8 cellular contexts compared by ENCODE assay signal in the genomic region with DNA sequence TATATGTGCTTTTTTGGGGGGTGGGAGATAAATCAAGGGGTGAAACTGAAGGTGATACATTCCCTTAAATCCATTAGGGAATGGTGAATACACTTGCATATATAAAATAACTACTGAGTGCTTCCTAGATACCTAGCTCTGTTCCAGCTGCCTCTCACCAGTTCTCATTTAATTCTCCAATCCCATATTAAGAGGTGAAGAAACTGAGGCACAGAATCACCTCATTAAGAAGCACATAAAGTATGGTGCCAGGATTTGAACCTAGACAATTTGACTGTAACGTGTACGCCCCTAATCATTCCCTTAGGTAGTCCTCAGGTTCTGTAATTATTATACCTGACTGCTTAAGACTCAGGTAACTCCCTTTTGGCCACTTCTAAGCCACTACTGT. TPM values are rescaled to one million over a fixed set of nuclear protein-coding genes. Genes with fewer than 3 reads are reported as not detected.
DNase-seq lines count a peak whose midpoint lies in the region; ATAC-seq and TF ChIP-seq lines count a peak whose summit lies in the region.

No MANE protein-coding gene starts in this region.

- 15% methylated on average over 2 of the region's 2 CpGs for WGBS in suprapubic skin

- peaks cover 34% of the 10 kb centered on the region for H3K4me1 Mint-ChIP-seq in activated CD4-positive, alpha-beta T cell treated with anti-CD3 and anti-CD28 coated beads, Interleukin-2, amount 10 ng/mL, durations not matched to agents 24 days and 14 days
- peaks cover 24% of the 10 kb centered on the region for H3K4me1 Mint-ChIP-seq in activated naive CD8-positive, alpha-beta T cell treated with anti-CD3 and anti-CD28 coated beads, Interleukin-2, amount 10 ng/mL, durations not matched to agents 7 days and 5 days

- no peak for TF ChIP-seq POLR2A in suprapubic skin (IDR thresholded peaks at IDR 0.05)

- H3K9me3 ChIP-seq in suprapubic skin = no peaks in the 10 kb centered on the region

- H3K9me3 Mint-ChIP-seq in activated CD4-positive, alpha-beta T cell treated with anti-CD3 and anti-CD28 coated beads, Interleukin-2, amount 10 ng/mL, durations not matched to agents 24 days and 14 days = no peaks in the 10 kb centered on the region
- H3K9me3 Mint-ChIP-seq in activated naive CD8-positive, alpha-beta T cell treated with anti-CD3 and anti-CD28 coated beads, Interleukin-2, amount 10 ng/mL, durations not matched to agents 7 days and 5 days = no peaks in the 10 kb centered on the region

- POLR2A ChIA-PET in activated naive CD8-positive, alpha-beta T cell treated with anti-CD3 and anti-CD28 coated beads, Interleukin-2, amount 10 ng/mL, durations not matched to agents 7 days and 5 days (lab: Charles Lee) = interaction anchor here (0.7 to 3.5 kb wide), 9 partner anchors 11 to 219 kb away, joined by 3 to 28 read pairs (median 11); a partner anchor contains a TSS

- peak overlapping the region; percentile 77 for H3K4me3 ChIP-seq in suprapubic skin

- H3K27me3 ChIP-seq in layer of hippocampus (ENCODE audit: control insufficient read depth, insufficient read depth, low read length) (no peaks in the 10 kb centered on the region), suprapubic skin (no peaks in the 10 kb centered on the region)

- no peak for TF ChIP-seq EP300 in suprapubic skin (IDR thresholded peaks at IDR 0.05)

- ATAC-seq in activated naive CD8-positive, alpha-beta T cell treated with anti-CD3 and anti-CD28 coated beads, Interleukin-2, amount 10 ng/mL, durations not matched to agents 7 days and 5 days (ENCODE audit: low read depth) = no peak

- H3K36me3 ChIP-seq in suprapubic skin = no peaks in the 10 kb centered on the region

- peak overlapping the region; percentile 93 for H3K4me3 Mint-ChIP-seq in activated CD4-positive, alpha-beta T cell treated with anti-CD3 and anti-CD28 coated beads, Interleukin-2, amount 10 ng/mL, durations not matched to agents 24 days and 14 days
- H3K4me3 Mint-ChIP-seq in activated naive CD8-positive, alpha-beta T cell treated with anti-CD3 and anti-CD28 coated beads, Interleukin-2, amount 10 ng/mL, durations not matched to agents 7 days and 5 days = peak overlapping the region; percentile 96

- peaks cover 12% of the 10 kb centered on the region for H3K27me3 Mint-ChIP-seq in activated CD4-positive, alpha-beta T cell treated with anti-CD3 and anti-CD28 coated beads, Interleukin-2, amount 10 ng/mL, durations not matched to agents 24 days and 14 days
- H3K27me3 Mint-ChIP-seq in activated naive CD8-positive, alpha-beta T cell treated with anti-CD3 and anti-CD28 coated beads, Interleukin-2, amount 10 ng/mL, durations not matched to agents 7 days and 5 days = peaks cover 20% of the 10 kb centered on the region

- peak overlapping the region; percentile 99 for H3K27ac ChIP-seq in layer of hippocampus (ENCODE audit: low read depth, low read length)
- peak overlapping the region; percentile 98 for H3K27ac ChIP-seq in suprapubic skin

- no peak for DNase-seq in activated CD4-positive, alpha-beta T cell treated with anti-CD3 and anti-CD28 coated beads, Interleukin-2, amount 10 ng/mL, durations not matched to agents 24 days and 14 days
- DNase-seq in activated CD4-positive, alpha-beta T cell treated with anti-CD3 and anti-CD28 coated beads for 48 hours = no peak
- no peak for DNase-seq in activated naive CD8-positive, alpha-beta T cell treated with anti-CD3 and anti-CD28 coated beads, Interleukin-2, amount 10 ng/mL, durations not matched to agents 7 days and 5 days
- DNase-seq in suprapubic skin (ENCODE audit: low spot score in 2 of 2) (no peak), NCI-H510A treated with DMSO at 0.1 percent for 48 hours (lab: John Stamatoyannopoulos, UW) (no peak), retina (no peak)
- no peak for DNase-seq in stimulated activated CD4-positive, alpha-beta T cell treated with anti-CD3 and anti-CD28 coated beads, Interleukin-1b, Interleukin-23, amount 100 ng/mL, for 48 hours

- peak overlapping the region; percentile 100 for H3K27ac Mint-ChIP-seq in activated CD4-positive, alpha-beta T cell treated with anti-CD3 and anti-CD28 coated beads, Interleukin-2, amount 10 ng/mL, durations not matched to agents 24 days and 14 days
- peak overlapping the region; percentile 98 for H3K27ac Mint-ChIP-seq in activated naive CD8-positive, alpha-beta T cell treated with anti-CD3 and anti-CD28 coated beads, Interleukin-2, amount 10 ng/mL, durations not matched to agents 7 days and 5 days

- intact Hi-C loops in activated CD4-positive, alpha-beta T cell treated with anti-CD3 and anti-CD28 coated beads, Interleukin-2, amount 10 ng/mL, durations not matched to agents 24 days and 14 days (cut with micrococcal nuclease) = loop anchor here (2.0 to 10.0 kb wide), 4 partner anchors 38 to 426 kb away; a partner anchor contains a TSS

- peaks cover 42% of the 10 kb centered on the region for H3K4me1 ChIP-seq in suprapubic skin

- H3K36me3 Mint-ChIP-seq in activated CD4-positive, alpha-beta T cell treated with anti-CD3 and anti-CD28 coated beads, Interleukin-2, amount 10 ng/mL, durations not matched to agents 24 days and 14 days (ENCODE audit: low read depth) = peaks cover 7% of the 10 kb centered on the region
- H3K36me3 Mint-ChIP-seq in activated naive CD8-positive, alpha-beta T cell treated with anti-CD3 and anti-CD28 coated beads, Interleukin-2, amount 10 ng/mL, durations not matched to agents 7 days and 5 days = peaks cover 6% of the 10 kb centered on the region

- no peak for TF ChIP-seq CTCF in suprapubic skin (IDR thresholded peaks at IDR 0.05)

RNA-seq across cellular contexts. Expression of a gene that starts 1.5 kb away (rescaled TPM):
- total RNA-seq in activated CD4-positive, alpha-beta T cell treated with anti-CD3 and anti-CD28 coated beads, Interleukin-2, amount 10 ng/mL, durations not matched to agents 24 days and 14 days = 12.1 and 13.8 TPM in 2 replicates
- 10 to 100 TPM; 13.3 to 15.7 TPM for total RNA-seq in activated naive CD8-positive, alpha-beta T cell treated with anti-CD3 and anti-CD28 coated beads, Interleukin-2, amount 10 ng/mL, durations not matched to agents 7 days and 5 days
- 10 to 100 TPM in 1 of 4 donors, 1 to 10 TPM in 3; 4.6 to 10.8 (median 5.6) TPM for total RNA-seq in suprapubic skin

RNA-seq across cellular contexts. Expression of a gene that starts 34.8 kb away (rescaled TPM):
- total RNA-seq in activated CD4-positive, alpha-beta T cell treated with anti-CD3 and anti-CD28 coated beads, Interleukin-2, amount 10 ng/mL, durations not matched to agents 24 days and 14 days = not detected in 2 replicates
- not detected for total RNA-seq in activated naive CD8-positive, alpha-beta T cell treated with anti-CD3 and anti-CD28 coated beads, Interleukin-2, amount 10 ng/mL, durations not matched to agents 7 days and 5 days
- 1,000 to 10,000 TPM in 3 of 4 donors, 100 to 1,000 TPM in 1; 926 to 1,768 (median 1,374) TPM for total RNA-seq in suprapubic skin

Comparison
In these comparisons a context has a peak if more than half of its experiments do, and no peak if none do; other contexts are left out.
1. RNA of a gene that starts 34.8 kb away (total RNA-seq): 926 to 1,768 TPM in suprapubic skin; not detected in activated CD4-positive, alpha-beta T cell treated with anti-CD3 and anti-CD28 coated beads, Interleukin-2, amount 10 ng/mL, durations not matched to agents 24 days and 14 days and not detected in activated naive CD8-positive, alpha-beta T cell treated with anti-CD3 and anti-CD28 coated beads, Interleukin-2, amount 10 ng/mL, durations not matched to agents 7 days and 5 days; every median in the first group is over 100 times any median in the second.